ENCODE assay signal across 18 cellular contexts in the genomic region with DNA sequence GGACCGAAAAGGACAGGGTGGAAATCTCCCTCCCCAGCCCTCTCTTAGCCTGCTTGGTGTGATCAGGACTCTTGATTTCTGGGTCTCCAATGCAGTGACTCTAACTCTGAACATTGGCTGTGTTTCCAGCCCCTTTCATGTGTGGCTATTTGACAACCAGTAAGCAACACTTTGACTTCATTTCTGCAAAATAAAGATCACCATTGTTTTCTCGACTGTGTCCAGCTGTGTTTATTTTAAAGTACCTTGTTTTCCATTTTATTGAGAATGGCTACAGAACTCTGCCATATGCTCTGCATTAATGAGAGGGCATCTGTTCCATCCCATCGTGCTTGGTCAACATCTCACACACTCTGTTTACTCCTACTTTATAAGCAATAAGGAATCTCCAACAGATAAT.
DNase-seq lines count a peak whose midpoint lies in the region; ATAC-seq and TF ChIP-seq lines count a peak whose summit lies in the region.
"Had no signal": no experiment of that assay in that cellular context is flagged by ENCODE, and none has a peak within 500 bp of the region (broad histone marks: within the 10 kb centered on the region; RNA-seq: fewer than 3 reads in every experiment).

No MANE protein-coding gene starts in this region.

- 95% methylated on average over 3 of the region's 3 CpGs for WGBS in thymus

- DNase-seq in activated naive CD4-positive, alpha-beta T cell treated with anti-CD3 and anti-CD28 coated beads, Interleukin-2, amount 10 ng/mL, durations not matched to agents 7 days and 5 days, result no peak
- no peak for DNase-seq in activated naive CD4-positive, alpha-beta T cell treated with Interleukin-2 at 50 U/mL for 16 hours
- DNase-seq in globus pallidus (ENCODE audit: low spot score) (peak; percentile 74), HEK293T (ENCODE audit: extremely low spot score) (no peak), cardiac septum (ENCODE audit: low spot score) (no peak)
- DNase-seq: activated CD4-positive, CD25-positive, alpha-beta regulatory T cell treated with anti-CD3 and anti-CD28 coated beads, Interleukin-2, amount 50 U/mL, for 72 hours; activated effector memory CD4-positive, alpha-beta T cell treated with anti-CD3 and anti-CD28 coated beads, Interleukin-2, amount 50 U/mL, for 16 hours; EL; midbrain; NCI-H1048; PC-9 had no signal

- H3K9me3 Mint-ChIP-seq in activated naive CD4-positive, alpha-beta T cell treated with anti-CD3 and anti-CD28 coated beads, Interleukin-2, amount 10 ng/mL, durations not matched to agents 7 days and 5 days, result no peaks in the 10 kb centered on the region

- H3K9ac ChIP-seq in OCI-LY1 (ENCODE audit: low read length), result peak overlapping the region; percentile 62
- H3K9ac ChIP-seq: parathyroid adenoma had no signal

- H3K4me1 ChIP-seq in OCI-LY1 (ENCODE audit: insufficient read depth, low read length, severe bottlenecking) (peaks cover 100% of the 10 kb centered on the region), thymus (ENCODE audit: control insufficient read depth, insufficient read depth, low read length) (peaks cover 51% of the 10 kb centered on the region)
- H3K4me1 ChIP-seq: parathyroid adenoma had no signal

- H3K4me2 ChIP-seq in OCI-LY1 (ENCODE audit: low read length), result peak overlapping the region; percentile 82
- H3K4me2 ChIP-seq: PC-9 had no signal

- H4K20me1 ChIP-seq in OCI-LY1 (ENCODE audit: insufficient read depth, low read length), result no peaks in the 10 kb centered on the region

- CTCF ChIA-PET in activated naive CD4-positive, alpha-beta T cell treated with anti-CD3 and anti-CD28 coated beads, Interleukin-2, amount 10 ng/mL, durations not matched to agents 7 days and 5 days (lab: Charles Lee), result interaction anchor here (0.6 to 13.3 kb wide), 6 partner anchors 29 to 421 kb away, joined by 3 to 317 read pairs (median 27); a partner anchor contains a TSS
- CTCF ChIA-PET in HEK293T (lab: Yijun Ruan, JAX), result interaction anchor here (1.6 kb wide), 1 partner anchor 29 kb away, joined by 5 read pairs; no protein-coding TSS in a partner anchor

- POLR2A ChIA-PET in HEK293T (lab: Yijun Ruan, JAX), result interaction anchor here (2.3 kb wide), 1 partner anchor 106 kb away, joined by 8 read pairs; a partner anchor contains a TSS

- H3K27ac ChIP-seq in OCI-LY1 (ENCODE audit: low read depth, low read length, poor library complexity, severe bottlenecking) (peak overlapping the region; percentile 99), thymus (ENCODE audit: low read depth) (peak overlapping the region; percentile 94)
- H3K27ac ChIP-seq: cardiac muscle cell, parathyroid adenoma, PC-9, tibial artery had no signal

- H3K27ac Mint-ChIP-seq in activated naive CD4-positive, alpha-beta T cell treated with anti-CD3 and anti-CD28 coated beads, Interleukin-2, amount 10 ng/mL, durations not matched to agents 7 days and 5 days, result peak overlapping the region; percentile 90

- intact Hi-C loops in cardiac septum (cut with DNase I), result loop anchor here (10.0 kb wide), 1 partner anchor 101 kb away; a partner anchor contains a TSS

- no peaks in the 10 kb centered on the region for H3K36me3 Mint-ChIP-seq in activated naive CD4-positive, alpha-beta T cell treated with anti-CD3 and anti-CD28 coated beads, Interleukin-2, amount 10 ng/mL, durations not matched to agents 7 days and 5 days

- no peak overlapping the region for H3K4me3 Mint-ChIP-seq in activated naive CD4-positive, alpha-beta T cell treated with anti-CD3 and anti-CD28 coated beads, Interleukin-2, amount 10 ng/mL, durations not matched to agents 7 days and 5 days

- no peaks in the 10 kb centered on the region for H3K9me2 ChIP-seq in OCI-LY1 (ENCODE audit: low read depth, low read length)

- H3K4me3 ChIP-seq in OCI-LY1 (ENCODE audit: low read depth, low read length, poor library complexity, severe bottlenecking) (peak overlapping the region; percentile 1), thymus (ENCODE audit: low read length) (no peak overlapping the region)
- H3K4me3 ChIP-seq: cardiac muscle cell, GM12878, PC-9, tibial artery had no signal

- H3F3A ChIP-seq in OCI-LY1 (ENCODE audit: insufficient read depth, low read length), result peaks cover 16% of the 10 kb centered on the region

- no peak overlapping the region for H2AFZ ChIP-seq in OCI-LY1 (ENCODE audit: low read length)
- H2AFZ ChIP-seq: parathyroid adenoma, PC-9 had no signal

- H3K36me3 ChIP-seq in OCI-LY1 (ENCODE audit: insufficient read depth, low read length), result no peaks in the 10 kb centered on the region
- H3K36me3 ChIP-seq in thymus (ENCODE audit: control insufficient read depth, insufficient read depth), result no peaks in the 10 kb centered on the region
- H3K36me3 ChIP-seq: cardiac muscle cell, tibial artery had no signal

- H3K79me2 ChIP-seq in OCI-LY1 (ENCODE audit: insufficient read depth, low read length), result no peaks in the 10 kb centered on the region
- H3K79me2 ChIP-seq: parathyroid adenoma had no signal

- peaks cover 10% of the 10 kb centered on the region for H3K27me3 Mint-ChIP-seq in activated naive CD4-positive, alpha-beta T cell treated with anti-CD3 and anti-CD28 coated beads, Interleukin-2, amount 10 ng/mL, durations not matched to agents 7 days and 5 days

- H3K4me1 Mint-ChIP-seq in activated naive CD4-positive, alpha-beta T cell treated with anti-CD3 and anti-CD28 coated beads, Interleukin-2, amount 10 ng/mL, durations not matched to agents 7 days and 5 days, result peaks cover 80% of the 10 kb centered on the region

- H3K9me3 ChIP-seq in OCI-LY1 (ENCODE audit: low read length) (no peaks in the 10 kb centered on the region), thymus (ENCODE audit: control insufficient read depth) (no peaks in the 10 kb centered on the region)
- H3K9me3 ChIP-seq: tibial artery had no signal

- TF ChIP-seq CTCF in OCI-LY1 (IDR thresholded peaks at IDR 0.05; ENCODE audit: low read length), result no peak

- ATAC-seq in HG02973 (IDR thresholded peaks at IDR 0.05; ENCODE audit: unreplicated experiment), result no peak

- no peaks in the 10 kb centered on the region for H3K27me3 ChIP-seq in OCI-LY1 (ENCODE audit: insufficient read depth, low read length)
- no peaks in the 10 kb centered on the region for H3K27me3 ChIP-seq in thymus (ENCODE audit: control insufficient read depth, insufficient read depth)
- H3K27me3 ChIP-seq: cardiac muscle cell had no signal

TF ChIP-seq in HEK293T, 16 proteins besides CTCF, POLR2A, EP300 and RAD21:
- TF ChIP-seq SUZ12 (IDR thresholded peaks at IDR 0.05) (no peak), ZNF384 (IDR thresholded peaks at IDR 0.05) (no peak), FOXA1 (IDR thresholded peaks at IDR 0.05) (no peak), FOXK2 (IDR thresholded peaks at IDR 0.05) (no peak)
